ENCODE assay signal across 8 cellular contexts in genomic region chr3:153058041-153058688, GRCh38.
A peak's percentile ranks its signal among the peaks of the same experiment; 100 is the strongest.
DNase-seq lines count a peak whose midpoint lies in the region; ATAC-seq, FAIRE-seq and TF ChIP-seq lines count a peak whose summit lies in the region.
"Not testable (repeated sequence)": the region's sequence is repeated elsewhere in the genome, so short reads cannot be mapped to it uniquely, and the experiment has no call there.

No MANE protein-coding gene starts in this region.

- POLR2A ChIA-PET in HEK293 (lab: Yijun Ruan, JAX) = not testable (repeated sequence)

- peak; percentile 79 for FAIRE-seq in astrocyte (lab: Jason Lieb, UNC)

- H3K27me3 ChIP-seq in BLaER1 treated with 17β-estradiol and CSF1 and Interleukin-3, amounts not matched to agents 10 nM and 100 nM; SJCRH30; astrocyte (ENCODE audit: insufficient read depth, low read length); esophagus squamous epithelium; left lung; upper lobe of right lung: not testable (repeated sequence)

- TF ChIP-seq CTCF in HEK293 (tag by site-specific recombination; IDR thresholded peaks at IDR 0.05); NB4 (IDR thresholded peaks at IDR 0.05; ENCODE audit: low read depth, low read length); astrocyte (IDR thresholded peaks at IDR 0.05; ENCODE audit: insufficient read depth, low read depth, low read length); esophagus squamous epithelium (IDR thresholded peaks at IDR 0.05); left lung (IDR thresholded peaks at IDR 0.05); upper lobe of right lung (IDR thresholded peaks at IDR 0.05): not testable (repeated sequence)

- peaks cover 0 to 41% (median 11%) of the 10 kb centered on the region in 10 experiments; a peak in 10 of 20 replicates for H3K4me1 ChIP-seq in BLaER1 treated with 17β-estradiol and CSF1 and Interleukin-3, amounts not matched to agents 10 nM and 100 nM
- H3K4me1 ChIP-seq in HEK293 (ENCODE audit: control insufficient read depth, insufficient read depth, low read length); astrocyte (ENCODE audit: insufficient read depth, low read length); left lung; upper lobe of right lung: not testable (repeated sequence)
- peaks cover 12% of the 10 kb centered on the region for H3K4me1 ChIP-seq in SJCRH30
- peaks cover 0 to 18% (median 6%) of the 10 kb centered on the region in 3 donors for H3K4me1 ChIP-seq in esophagus squamous epithelium

- peaks cover 0 to 13% (median 0%) of the 10 kb centered on the region in 11 experiments; a peak in 4 of 22 replicates for H3K9me3 ChIP-seq in BLaER1 treated with 17β-estradiol and CSF1 and Interleukin-3, amounts not matched to agents 10 nM and 100 nM (replicated peaks in 1 of 11)
- not testable (repeated sequence) for H3K9me3 ChIP-seq in HEK293 (ENCODE audit: control insufficient read depth, insufficient read depth, low read depth, low read length); SJCRH30 (replicated peaks); astrocyte (ENCODE audit: insufficient read depth, low read depth, low read length); esophagus squamous epithelium; left lung; upper lobe of right lung

- H3K9me3 Mint-ChIP-seq in astrocyte (ENCODE audit: unreplicated experiment) = not testable (repeated sequence)

- H3K9ac ChIP-seq in BLaER1 treated with 17β-estradiol and CSF1 and Interleukin-3, amounts not matched to agents 10 nM and 100 nM = peak overlapping the region in 1 of 11 experiments; percentile 19; a peak in 2 of 22 replicates
- H3K9ac ChIP-seq in astrocyte (ENCODE audit: low read length) = peak overlapping the region; percentile 44

- H3K27ac ChIP-seq in BLaER1 treated with 17β-estradiol and CSF1 and Interleukin-3, amounts not matched to agents 10 nM and 100 nM = peak overlapping the region in 7 of 11 experiments; percentile 19 to 68 (median 50); a peak in 11 of 22 replicates
- not testable (repeated sequence) for H3K27ac ChIP-seq in HEK293 (ENCODE audit: extremely low read depth, low read depth, low read length); left lung; upper lobe of right lung
- peak overlapping the region; percentile 90 for H3K27ac ChIP-seq in SJCRH30
- H3K27ac ChIP-seq in astrocyte (ENCODE audit: low read depth, low read length) = peak overlapping the region; percentile 75
- peak overlapping the region; percentile 2 to 53 (median 24) for H3K27ac ChIP-seq in esophagus squamous epithelium

- peak overlapping the region in 8 of 11 experiments; percentile 2 to 60 (median 38); a peak in 11 of 22 replicates for H3K4me2 ChIP-seq in BLaER1 treated with 17β-estradiol and CSF1 and Interleukin-3, amounts not matched to agents 10 nM and 100 nM
- H3K4me2 ChIP-seq in astrocyte (ENCODE audit: low read length) = peak overlapping the region; percentile 55

- H3K4me3 Mint-ChIP-seq in astrocyte (ENCODE audit: unreplicated experiment) = peak overlapping the region; percentile 45

- H3K4me1 Mint-ChIP-seq in astrocyte (ENCODE audit: low read depth, unreplicated experiment) = not testable (repeated sequence)

- ATAC-seq in left lung (peak; percentile 60), upper lobe of right lung (peak; percentile 56)

- H2AFZ ChIP-seq in astrocyte (ENCODE audit: low read depth, low read length) = not testable (repeated sequence)

- intact Hi-C loops in esophagus squamous epithelium (cut with DNase I); left lung (cut with DNase I); upper lobe of right lung (cut with DNase I): not testable (repeated sequence)

- CTCF ChIA-PET in HEK293 (lab: Yijun Ruan, JAX) = not testable (repeated sequence)

- H3K4me3 ChIP-seq in BLaER1 treated with 17β-estradiol and CSF1 and Interleukin-3, amounts not matched to agents 10 nM and 100 nM; HEK293 (ENCODE audit: low read depth, low read length); astrocyte (ENCODE audit: insufficient read depth, low read depth, low read length); esophagus squamous epithelium; left lung; upper lobe of right lung: not testable (repeated sequence)
- H3K4me3 ChIP-seq in NB4 (ENCODE audit: low read depth, low read length) = peak overlapping the region; percentile 17
- peak overlapping the region; percentile 33 for H3K4me3 ChIP-seq in SJCRH30

- H4K20me1 ChIP-seq in BLaER1 treated with 17β-estradiol and CSF1 and Interleukin-3, amounts not matched to agents 10 nM and 100 nM; astrocyte (ENCODE audit: insufficient read depth, low read length): not testable (repeated sequence)

- not testable (repeated sequence) for H3K27me3 Mint-ChIP-seq in astrocyte (ENCODE audit: low read depth, unreplicated experiment)

- DNase-seq in NB4 (ENCODE audit: low read depth) (peak; percentile 69), SJCRH30 (peak; percentile 66 to 77), astrocyte (ENCODE audit: low read depth) (peak; percentile 68), left lung (peak in 1 of 2 donors; percentile 49)
- not testable (repeated sequence) for DNase-seq in esophagus squamous epithelium (lab: John Stamatoyannopoulos, UW); upper lobe of right lung

- not testable (repeated sequence) for TF ChIP-seq POLR2A in NB4 (IDR thresholded peaks at IDR 0.05; ENCODE audit: extremely low read depth, insufficient read length); esophagus squamous epithelium (IDR thresholded peaks at IDR 0.05)

- not testable (repeated sequence) for H3K36me3 ChIP-seq in BLaER1 treated with 17β-estradiol and CSF1 and Interleukin-3, amounts not matched to agents 10 nM and 100 nM; HEK293 (ENCODE audit: control insufficient read depth in 2 of 2, insufficient read depth in 1 of 2, low read length in 2 of 2); SJCRH30; astrocyte (ENCODE audit: insufficient read depth, low read length); esophagus squamous epithelium; left lung; upper lobe of right lung

- 13 to 31% methylated on average over 6 of the region's 6 CpGs for WGBS in esophagus squamous epithelium, 2 donors

- H3K27ac Mint-ChIP-seq in astrocyte (ENCODE audit: unreplicated experiment) = peak overlapping the region; percentile 92

- not testable (repeated sequence) for H3K79me2 ChIP-seq in astrocyte (ENCODE audit: insufficient read depth, low read length)

- not testable (repeated sequence) for H3K36me3 Mint-ChIP-seq in astrocyte (ENCODE audit: low read depth, unreplicated experiment)

TF ChIP-seq in HEK293, 187 proteins besides CTCF, POLR2A, EP300 and RAD21:
- 0 out of 2 replicates have a peak, but pooled peaks have one; percentile 14 for TF ChIP-seq ZBTB49 (tag by site-specific recombination; IDR thresholded peaks at IDR 0.05; ENCODE audit: low read depth)
